In genomic region chr5:845031-845675, GRCh38 we compare ENCODE assay signal across 8 cellular contexts. TPM values are rescaled to one million over a fixed set of nuclear protein-coding genes. Genes with fewer than 3 reads are reported as not detected.
DNase-seq lines count a peak whose midpoint lies in the region; ATAC-seq, FAIRE-seq and TF ChIP-seq lines count a peak whose summit lies in the region.
"Not testable (repeated sequence)": the region's sequence is repeated elsewhere in the genome, so short reads cannot be mapped to it uniquely, and the experiment has no call there.

No MANE protein-coding gene starts in this region.

- H3K56ac ChIP-seq in H9 (ENCODE audit: insufficient read length, low read depth, low read length) = not testable (repeated sequence)

- TF ChIP-seq EP300 in sigmoid colon (IDR thresholded peaks at IDR 0.05) = not testable (repeated sequence)

- not testable (repeated sequence) for H4K5ac ChIP-seq in H9 (ENCODE audit: insufficient read length, low read depth, low read length)

- H3K36me3 Mint-ChIP-seq in H9 (ENCODE audit: insufficient read depth in 1 of 3, low read depth in 3 of 3) = peaks cover 0 to 20% (median 3%) of the 10 kb centered on the region in 3 experiments; a peak in 5 of 7 replicates
- not testable (repeated sequence) for H3K36me3 Mint-ChIP-seq in activated B cell treated with CpG ODN at 0.5 μM for 24 hours (ENCODE audit: low read depth); neural crest cell (ENCODE audit: low read depth)

- H2BK12ac ChIP-seq in H9 (ENCODE audit: insufficient read length, low read depth, low read length) = not testable (repeated sequence)

- not testable (repeated sequence) for H2AK5ac ChIP-seq in H9 (ENCODE audit: insufficient read length, low read length)

- peak; percentile 90 for FAIRE-seq in urothelium cell line (lab: Jason Lieb, UNC)

- H3K4me3 Mint-ChIP-seq in H9, activated B cell treated with CpG ODN at 0.5 μM for 24 hours, neural crest cell: not testable (repeated sequence)

- H3K14ac ChIP-seq in H9 (ENCODE audit: insufficient read depth, low read length) = not testable (repeated sequence)

- H3K23ac ChIP-seq in H9 (ENCODE audit: insufficient read length, low read depth, low read length) = not testable (repeated sequence)

- CTCF ChIA-PET in activated B cell treated with CpG ODN at 0.5 μM for 24 hours (lab: Charles Lee) = not testable (repeated sequence)

- not testable (repeated sequence) for H3K79me1 ChIP-seq in H9 (ENCODE audit: insufficient read depth, low read depth, low read length, poor library complexity, severe bottlenecking)

- not testable (repeated sequence) for H2BK20ac ChIP-seq in H9 (ENCODE audit: low read depth, low read length, poor library complexity, severe bottlenecking)

- H3K4ac ChIP-seq in H9 (ENCODE audit: low read depth, low read length) = not testable (repeated sequence)

- WGBS in H9 (ENCODE audit: extremely low coverage, insufficient read length, low lambda C conversion rate) = no CpG with 5 or more reads among the region's 21 CpGs
- 89 to 91% methylated on average over 14 to 17 of the region's 21 CpGs for WGBS in sigmoid colon, 2 donors

- H3K9ac ChIP-seq in H9 (ENCODE audit: extremely low read depth, insufficient read length, low read length) = not testable (repeated sequence)

- POLR2A ChIA-PET in activated B cell treated with CpG ODN at 0.5 μM for 24 hours (lab: Charles Lee) = not testable (repeated sequence)

- H3K27ac ChIP-seq in H9 (ENCODE audit: insufficient read length, low read depth, low read length); sigmoid colon: not testable (repeated sequence)

- intact Hi-C loops in activated B cell treated with CpG ODN at 0.5 μM for 24 hours (cut with micrococcal nuclease) = loop anchor here (5.0 kb wide), 1 partner anchor 88 kb away; no protein-coding TSS in a partner anchor
- intact Hi-C loops in Right ventricle myocardium superior (cut with DNase I); left colon (cut with DNase I, micrococcal nuclease); sigmoid colon (cut with DNase I): not testable (repeated sequence)

- not testable (repeated sequence) for ATAC-seq in activated B cell treated with CpG ODN at 0.5 μM for 24 hours (ENCODE audit: low read depth); Right ventricle myocardium superior (ENCODE audit: poor library complexity); left colon

- not testable (repeated sequence) for H3K23me2 ChIP-seq in H9 (ENCODE audit: insufficient read length, low read depth, low read length, poor library complexity, severe bottlenecking)

- not testable (repeated sequence) for H4K91ac ChIP-seq in H9 (ENCODE audit: insufficient read length, low read depth, low read length)

- not testable (repeated sequence) for H3K27me3 Mint-ChIP-seq in H9 (ENCODE audit: low read depth); activated B cell treated with CpG ODN at 0.5 μM for 24 hours; neural crest cell (ENCODE audit: low read depth)

- not testable (repeated sequence) for H4K8ac ChIP-seq in H9 (replicated peaks; ENCODE audit: insufficient read length, low read depth, low read length)

- not testable (repeated sequence) for H3T11ph ChIP-seq in H9 (ENCODE audit: low read length)

- not testable (repeated sequence) for H3K36me3 ChIP-seq in sigmoid colon

- H3K4me2 ChIP-seq in H9 (ENCODE audit: insufficient read depth, insufficient read length, low read length) = not testable (repeated sequence)

- not testable (repeated sequence) for H2BK5ac ChIP-seq in H9 (ENCODE audit: insufficient read length, low read length)

- H3K18ac ChIP-seq in H9 (ENCODE audit: insufficient read length, low read depth, low read length) = not testable (repeated sequence)

- not testable (repeated sequence) for H3K27me3 ChIP-seq in H9 (ENCODE audit: insufficient read depth, low read length)
- peaks cover 4 to 15% (median 10%) of the 10 kb centered on the region in 3 donors for H3K27me3 ChIP-seq in sigmoid colon

- not testable (repeated sequence) for H3K4me1 Mint-ChIP-seq in H9, activated B cell treated with CpG ODN at 0.5 μM for 24 hours
- H3K4me1 Mint-ChIP-seq in neural crest cell = peaks cover 13% of the 10 kb centered on the region

- H2BK15ac ChIP-seq in H9 (ENCODE audit: low read depth, low read length) = not testable (repeated sequence)

- not testable (repeated sequence) for H3K4me1 ChIP-seq in H9 (ENCODE audit: insufficient read depth, low read length); sigmoid colon

- H3K27ac Mint-ChIP-seq in H9 (peak overlapping the region; percentile 40 to 80 (median 43); a peak in 4 of 7 replicates), neural crest cell (ENCODE audit: unreplicated experiment) (peak overlapping the region; percentile 73)
- H3K27ac Mint-ChIP-seq in activated B cell treated with CpG ODN at 0.5 μM for 24 hours = not testable (repeated sequence)

- H4K20me1 ChIP-seq in H9 (ENCODE audit: control insufficient read depth, insufficient read depth, insufficient read length) = not testable (repeated sequence)

- TF ChIP-seq CTCF in H9 (conservative IDR thresholded peaks at IDR 0.05); activated B cell treated with CpG ODN at 0.5 μM for 24 hours (IDR thresholded peaks at IDR 0.05); neural crest cell (conservative IDR thresholded peaks at IDR 0.05); sigmoid colon (IDR thresholded peaks at IDR 0.05): not testable (repeated sequence)

- not testable (repeated sequence) for H3K9me3 Mint-ChIP-seq in H9, activated B cell treated with CpG ODN at 0.5 μM for 24 hours, neural crest cell

- not testable (repeated sequence) for H3K4me3 ChIP-seq in sigmoid colon

- H2BK120ac ChIP-seq in H9 (ENCODE audit: low read depth, low read length, poor library complexity, severe bottlenecking) = not testable (repeated sequence)

- not testable (repeated sequence) for TF ChIP-seq POLR2A in sigmoid colon (IDR thresholded peaks at IDR 0.05)

- DNase-seq in H9; neural crest cell (ENCODE audit: low read depth, low spot score); urothelium cell line (ENCODE audit: low spot score): not testable (repeated sequence)
- DNase-seq in activated B cell treated with CpG ODN at 0.5 μM for 24 hours (peak; percentile 14), Right ventricle myocardium superior (peak; percentile 40), left colon (peak; percentile 1 to 18), sigmoid colon (peak; percentile 64)
- DNase-seq in activated naive CD4-positive, alpha-beta T cell treated with anti-CD3 and anti-CD28 coated beads, Interleukin-2, amount 50 U/mL, for 16 hours = peak; percentile 14

- H2AFZ ChIP-seq in H9 (ENCODE audit: low read length) = not testable (repeated sequence)

- H3K9me3 ChIP-seq in H9 (ENCODE audit: control insufficient read depth, low read depth, low read length); sigmoid colon: not testable (repeated sequence)

- not testable (repeated sequence) for H3K79me2 ChIP-seq in H9 (ENCODE audit: insufficient read depth, low read length)

RNA-seq across cellular contexts. Expression of gene ZDHHC11, which starts 5.6 kb away (rescaled TPM):
- total RNA-seq in H9 (2021) = 32.7 and 37.6 TPM in 2 replicates
- total RNA-seq in activated B cell treated with CpG ODN at 0.5 μM for 24 hours = 0.78 and 1.6 TPM in 2 replicates
- total RNA-seq in Right ventricle myocardium superior = 55.6 TPM
- 10 to 100 TPM in 1 of 2 donors, 1 to 10 TPM in 1; 2.7 to 27.8 TPM for total RNA-seq in left colon
- 14.5 and 17.2 TPM in 2 replicates for total RNA-seq in neural crest cell
- 1 to 10 TPM; 1.8 to 8.0 (median 3.7) TPM for total RNA-seq in sigmoid colon
- 1 to 10 TPM in 1 of 3 donors, under 1 TPM in 1, not detected in 1; 0.60 to 4.9 TPM for polyA plus RNA-seq in sigmoid colon

RNA-seq across cellular contexts. Expression of gene BRD9, which starts 47.4 kb away (rescaled TPM):
- 67.4 and 70.5 TPM in 2 replicates for total RNA-seq in H9 (2021)
- 53.0 and 67.8 TPM in 2 replicates for total RNA-seq in activated B cell treated with CpG ODN at 0.5 μM for 24 hours
- 28.0 TPM for total RNA-seq in Right ventricle myocardium superior
- total RNA-seq in left colon = 10 to 100 TPM; 27.6 to 42.9 TPM
- 77.3 and 80.1 TPM in 2 replicates for total RNA-seq in neural crest cell
- total RNA-seq in sigmoid colon = 10 to 100 TPM; 21.4 to 38.8 (median 24.6) TPM
- 10 to 100 TPM; 12.9 to 28.3 (median 14.4) TPM for polyA plus RNA-seq in sigmoid colon

RNA-seq across cellular contexts. Expression of gene TRIP13, which starts 47.5 kb away (rescaled TPM):
- 40.6 and 42.6 TPM in 2 replicates for total RNA-seq in H9 (2021)
- total RNA-seq in activated B cell treated with CpG ODN at 0.5 μM for 24 hours = 3.5 and 4.1 TPM in 2 replicates
- 0.48 TPM for total RNA-seq in Right ventricle myocardium superior
- 1 to 10 TPM; 2.1 to 4.3 TPM for total RNA-seq in left colon
- 27.6 and 32.6 TPM in 2 replicates for total RNA-seq in neural crest cell
- total RNA-seq in sigmoid colon = under 1 TPM in 3 of 4 donors, not detected in 1; 0.16 to 0.83 (median 0.54) TPM
- polyA plus RNA-seq in sigmoid colon = 1 to 10 TPM; 1.2 to 7.7 (median 3.9) TPM
